1 cellular context compared by ENCODE assay signal in the genomic region with DNA sequence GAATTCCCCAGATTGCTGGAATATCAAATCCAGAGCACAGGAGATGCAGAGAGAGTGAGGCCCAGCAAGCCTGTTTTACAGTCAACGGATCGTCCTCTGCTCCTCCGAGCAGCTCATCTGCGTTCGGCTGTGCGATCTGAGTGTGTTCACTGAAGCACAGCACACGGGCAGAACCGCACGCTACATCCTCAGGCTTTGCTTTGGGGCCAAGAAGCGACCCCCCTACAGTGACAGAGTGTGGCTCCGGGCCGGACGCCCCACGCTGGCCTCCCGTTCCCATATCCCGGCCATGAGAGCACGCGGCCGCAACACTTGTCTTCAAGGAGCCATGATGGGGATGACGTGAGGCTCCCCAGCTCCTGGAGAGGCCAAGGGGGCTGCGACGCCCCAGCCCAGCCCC.
TF ChIP-seq lines count a peak whose summit lies in the region.

No MANE protein-coding gene starts in this region.

TF ChIP-seq in HepG2, 621 proteins besides CTCF, POLR2A, EP300 and RAD21 (continued from another document):
- TF ChIP-seq NAIF1 (CRISPR knock-in tag; IDR thresholded peaks at IDR 0.05; ENCODE audit: borderline replicate concordance) (no peak), XRCC5 (optimal IDR thresholded peaks at IDR 0.05; ENCODE audit: low read length) (no peak), ZNF232 (CRISPR knock-in tag; IDR thresholded peaks at IDR 0.05; ENCODE audit: borderline replicate concordance) (no peak), CENPX (CRISPR knock-in tag; IDR thresholded peaks at IDR 0.05) (no peak), CBX1 (IDR thresholded peaks at IDR 0.05; ENCODE audit: low read depth) (no peak), YY1 (IDR thresholded peaks at IDR 0.05; ENCODE audit: insufficient read depth, insufficient replicate concordance, low read depth, low read length) (no peak)
